Comparison of ENCODE assay signal across 28 cellular contexts in the genomic region with DNA sequence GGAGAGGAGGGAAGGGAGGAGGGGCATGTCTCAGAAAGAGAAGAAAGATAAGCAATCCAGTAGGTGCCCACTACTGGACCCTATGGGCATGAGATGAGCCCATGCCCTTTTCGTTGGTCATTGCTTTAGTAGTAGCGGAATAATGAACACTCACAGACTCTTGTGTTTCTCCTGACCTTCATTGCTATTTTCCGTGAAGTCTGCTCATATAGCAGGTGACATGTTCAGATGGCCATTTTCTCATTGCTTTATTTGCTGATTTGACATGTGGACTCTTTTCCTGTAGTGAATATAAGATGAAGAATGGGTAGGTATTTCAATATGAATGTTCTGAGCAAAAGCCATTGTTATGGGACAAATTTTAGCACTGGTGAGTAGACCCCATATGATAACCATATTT.
"Had no signal": no experiment of that assay in that cellular context is flagged by ENCODE, and none has a peak within 500 bp of the region (broad histone marks: within the 10 kb centered on the region; RNA-seq: fewer than 3 reads in every experiment).

No MANE protein-coding gene starts in this region.

- H3K27ac ChIP-seq: ascending aorta, brain microvascular endothelial cell, cardiac muscle cell, SJSA1 had no signal

- H3K36me3 Mint-ChIP-seq: WTC11 had no signal

- H3K9me3 Mint-ChIP-seq: activated naive CD4-positive, alpha-beta T cell treated with anti-CD3 and anti-CD28 coated beads, Interleukin-2, amount 50 U/mL, for 24 hours; activated T-cell treated with anti-CD3 and anti-CD28 coated beads, Interleukin-2, amount 50 U/mL, for 24 hours; T-helper 1 cell treated with Interleukin-12 subunit alpha and Interleukin-12 subunit beta and Interleukin-4 antibody, amounts not matched to agents 30 μg/mL and 1 μg/mL, for 36 hours; WTC11 had no signal

- H3K36me3 ChIP-seq: ascending aorta, brain microvascular endothelial cell, cardiac muscle cell had no signal

- H3K27me3 ChIP-seq: ascending aorta, brain microvascular endothelial cell, cardiac muscle cell, SJSA1 had no signal

- H3K27me3 Mint-ChIP-seq: activated CD4-positive, alpha-beta T cell treated with anti-CD3 and anti-CD28 coated beads, Interleukin-2, amount 10 ng/mL, durations not matched to agents 24 days and 14 days; activated CD8-positive, alpha-beta memory T cell treated with anti-CD3 and anti-CD28 coated beads, Interleukin-2, amount 10 ng/mL, durations not matched to agents 7 days and 5 days; activated naive CD4-positive, alpha-beta T cell treated with anti-CD3 and anti-CD28 coated beads, Interleukin-2, amount 50 U/mL, for 24 hours; activated T-cell treated with anti-CD3 and anti-CD28 coated beads, Interleukin-2, amount 50 U/mL, for 24 hours had no signal

- H3K27ac Mint-ChIP-seq: activated CD4-positive, alpha-beta T cell treated with anti-CD3 and anti-CD28 coated beads, Interleukin-2, amount 10 ng/mL, durations not matched to agents 24 days and 14 days; activated CD8-positive, alpha-beta memory T cell treated with anti-CD3 and anti-CD28 coated beads, Interleukin-2, amount 10 ng/mL, durations not matched to agents 7 days and 5 days; activated naive CD4-positive, alpha-beta T cell treated with anti-CD3 and anti-CD28 coated beads, Interleukin-2, amount 50 U/mL, for 24 hours; activated T-cell treated with anti-CD3 and anti-CD28 coated beads, Interleukin-2, amount 50 U/mL, for 24 hours; activated T-helper 1 cell treated with anti-CD3 and anti-CD28 coated beads, Interleukin-12 subunit alpha, Interleukin-12 subunit beta, Interleukin-2, Interleukin-4 antibody, amounts not matched to agents 30 ng/mL and 10 ng/mL and 1 ng/mL, durations not matched to agents 14 hours and 24 hours and 36 hours; T-helper 1 cell treated with Interleukin-12 subunit alpha and Interleukin-12 subunit beta and Interleukin-4 antibody, amounts not matched to agents 30 μg/mL and 1 μg/mL, for 36 hours; WTC11 had no signal

- H3K4me3 Mint-ChIP-seq: activated CD4-positive, alpha-beta T cell treated with anti-CD3 and anti-CD28 coated beads, Interleukin-2, amount 10 ng/mL, durations not matched to agents 24 days and 14 days; activated CD8-positive, alpha-beta memory T cell treated with anti-CD3 and anti-CD28 coated beads, Interleukin-2, amount 10 ng/mL, durations not matched to agents 7 days and 5 days; activated naive CD4-positive, alpha-beta T cell treated with anti-CD3 and anti-CD28 coated beads, Interleukin-2, amount 50 U/mL, for 24 hours; activated T-cell treated with anti-CD3 and anti-CD28 coated beads, Interleukin-2, amount 50 U/mL, for 24 hours; activated T-helper 1 cell treated with anti-CD3 and anti-CD28 coated beads, Interleukin-12 subunit alpha, Interleukin-12 subunit beta, Interleukin-2, Interleukin-4 antibody, amounts not matched to agents 30 ng/mL and 10 ng/mL and 1 ng/mL, durations not matched to agents 14 hours and 24 hours and 36 hours; T-helper 1 cell treated with Interleukin-12 subunit alpha and Interleukin-12 subunit beta and Interleukin-4 antibody, amounts not matched to agents 30 μg/mL and 1 μg/mL, for 36 hours; WTC11 had no signal

- DNase-seq: activated CD4-positive, alpha-beta T cell treated with anti-CD3 and anti-CD28 coated beads for 1 hour; activated CD4-positive, alpha-beta T cell treated with anti-CD3 and anti-CD28 coated beads, Interleukin-2, amount 10 ng/mL, durations not matched to agents 24 days and 14 days; activated CD4-positive, alpha-beta T cell treated with anti-CD3 and anti-CD28 coated beads, Interleukin-2, amount 50 U/mL, for 48 hours; activated CD8-positive, alpha-beta memory T cell treated with anti-CD3 and anti-CD28 coated beads, Interleukin-2, amount 10 ng/mL, durations not matched to agents 7 days and 5 days; activated effector memory CD4-positive, alpha-beta T cell treated with Interleukin-2 at 50 U/mL for 16 hours; activated naive CD4-positive, alpha-beta T cell; activated T-cell treated with anti-CD3 and anti-CD28 coated beads, Interleukin-2, amount 50 U/mL, for 24 hours; amniotic stem cell; brain microvascular endothelial cell; Kasumi-1; NCI-H1105 treated with DMSO at 0.1 percent for 48 hours; NCI-H1436 treated with DMSO at 0.1 percent for 48 hours; NCI-H187; NCI-H2081 treated with DMSO at 0.1 percent for 48 hours; NCI-H446; NCI-H524; PC-3; SHP77; T-helper 9 cell had no signal

- H3K4me3 ChIP-seq: ascending aorta, cardiac muscle cell, SJSA1 had no signal

- H3K9me3 ChIP-seq: ascending aorta, SJSA1 had no signal

- H3K4me1 ChIP-seq: ascending aorta, SJSA1 had no signal

- ATAC-seq: activated CD8-positive, alpha-beta memory T cell treated with anti-CD3 and anti-CD28 coated beads, Interleukin-2, amount 10 ng/mL, durations not matched to agents 7 days and 5 days; PC-3; SK-N-SH treated with all-trans-retinoic acid at 6 μM for 48 hours; WTC11 had no signal

- FAIRE-seq: RCC 7860 had no signal
